Comparison of ENCODE assay signal across 21 cellular contexts in genomic region chr17:77257169-77257568, GRCh38.
A peak's percentile ranks its signal among the peaks of the same experiment; 100 is the strongest.
DNase-seq lines count a peak whose midpoint lies in the region; ATAC-seq, FAIRE-seq and TF ChIP-seq lines count a peak whose summit lies in the region.
"Had no signal": no experiment of that assay in that cellular context is flagged by ENCODE, and none has a peak within 500 bp of the region (broad histone marks: within the 10 kb centered on the region; RNA-seq: fewer than 3 reads in every experiment).

No MANE protein-coding gene starts in this region.

- intact Hi-C loops in IMR-90 (cut with micrococcal nuclease), result no loop called here

- no peak overlapping the region for H3K27ac ChIP-seq in HEK293 (ENCODE audit: extremely low read depth, low read depth, low read length)
- H3K27ac ChIP-seq in IMR-90 (ENCODE audit: insufficient read depth, low read length), result no peak overlapping the region
- H3K27ac ChIP-seq in H1 (ENCODE audit: low read depth, low read length), result no peak overlapping the region
- H3K27ac ChIP-seq: GM23248, HL-60 had no signal

- H3K4me2 ChIP-seq in IMR-90 (ENCODE audit: low read depth, low read length), result no peak overlapping the region
- no peak overlapping the region for H3K4me2 ChIP-seq in H1 (ENCODE audit: insufficient read depth in 1 of 2, low read depth in 2 of 2, low read length in 2 of 2)

- H2BK20ac ChIP-seq in IMR-90 (ENCODE audit: low read depth, low read length) (no peak overlapping the region), H1 (ENCODE audit: low read length) (no peak overlapping the region)

- TF ChIP-seq RAD21 in IMR-90 (IDR thresholded peaks at IDR 0.05; ENCODE audit: low read length), result no peak
- TF ChIP-seq RAD21 in H1 (IDR thresholded peaks at IDR 0.05 in 1 of 2, conservative IDR thresholded peaks at IDR 0.05 in 1 of 2; ENCODE audit: low read depth in 2 of 2, low read length in 2 of 2), result no peak

- peak overlapping the region; percentile 84 for H2AK5ac ChIP-seq in IMR-90 (ENCODE audit: low read depth, low read length)
- H2AK5ac ChIP-seq in H1 (ENCODE audit: low read depth, low read length), result peak overlapping the region; percentile 65; the same call in 1 of the 2 replicates

- H2BK5ac ChIP-seq in IMR-90 (ENCODE audit: low read depth, low read length, poor library complexity, severe bottlenecking), result no peak overlapping the region
- no peak overlapping the region for H2BK5ac ChIP-seq in H1 (ENCODE audit: low read depth, low read length)

- no peaks in the 10 kb centered on the region for H3K79me2 ChIP-seq in H1 (ENCODE audit: control insufficient read depth in 1 of 2, insufficient read depth in 2 of 2, low read length in 2 of 2)

- H3K27me3 ChIP-seq in IMR-90 (ENCODE audit: control insufficient read depth, insufficient read depth, low read length) (no peaks in the 10 kb centered on the region), H1 (replicated peaks in 1 of 4; ENCODE audit: control insufficient read depth in 3 of 4, extremely low read depth in 1 of 4, insufficient read depth in 3 of 4, low read length in 3 of 4) (no peaks in the 10 kb centered on the region)
- H3K27me3 ChIP-seq: BE2C had no signal

- H4K91ac ChIP-seq in IMR-90 (ENCODE audit: insufficient read depth, low read depth, low read length) (peak overlapping the region; percentile 50; the same call in 1 of the 2 replicates), H1 (replicated peaks; ENCODE audit: insufficient read length, low read length) (no peak overlapping the region)

- BruUV-seq in IMR-90 (replicated peaks; lab: Mats Ljungman, UMichigan), result no TSS peak

- H3K4me1 ChIP-seq in HEK293 (ENCODE audit: control insufficient read depth, insufficient read depth, low read length) (peaks cover 3% of the 10 kb centered on the region; the same call in 1 of the 2 replicates), IMR-90 (ENCODE audit: control insufficient read depth, insufficient read depth, low read length) (peaks cover 29% of the 10 kb centered on the region), H1 (replicated peaks in 1 of 4; ENCODE audit: control insufficient read depth in 3 of 4, insufficient read depth in 4 of 4, low read length in 3 of 4) (peaks cover 4 to 10% (median 5%) of the 10 kb centered on the region in 4 experiments; a peak in 6 of 7 replicates)

- H3K9ac ChIP-seq in IMR-90 (ENCODE audit: low read depth, low read length) (no peak overlapping the region), H1 (replicated peaks in 1 of 4; ENCODE audit: extremely low read depth in 1 of 4, low read depth in 3 of 4, low read length in 3 of 4) (no peak overlapping the region)
- H3K9ac ChIP-seq: GM23248 had no signal

- no peak for TF ChIP-seq POLR2A in IMR-90 (IDR thresholded peaks at IDR 0.05; ENCODE audit: low read depth, low read length)
- TF ChIP-seq POLR2A in H1 (IDR thresholded peaks at IDR 0.05; ENCODE audit: control extremely low read depth in 1 of 2, low read depth in 2 of 2, low read length in 2 of 2), result no peak

- H3K18ac ChIP-seq in IMR-90 (ENCODE audit: low read depth, low read length) (no peak overlapping the region), H1 (ENCODE audit: extremely low read depth, low read length) (no peak overlapping the region)

- H3K4me3 ChIP-seq in HEK293 (ENCODE audit: low read depth, low read length), result no peak overlapping the region
- no peak overlapping the region for H3K4me3 ChIP-seq in IMR-90 (ENCODE audit: insufficient read depth, low read depth, low read length)
- H3K4me3 ChIP-seq in H1 (ENCODE audit: extremely low read depth in 1 of 4, insufficient read depth in 2 of 4, low read depth in 3 of 4, low read length in 4 of 4), result no peak overlapping the region
- H3K4me3 ChIP-seq: GM23248 had no signal

- H2AFZ ChIP-seq in IMR-90 (replicated peaks; ENCODE audit: low read length, poor library complexity) (no peak overlapping the region), H1 (ENCODE audit: low read length) (no peak overlapping the region)
- H2AFZ ChIP-seq: GM23248 had no signal

- peak overlapping the region in 1 of 2 experiments; percentile 36; a peak in 1 of 4 replicates for H4K8ac ChIP-seq in IMR-90 (ENCODE audit: low read depth in 2 of 2, low read length in 2 of 2)
- H4K8ac ChIP-seq in H1 (ENCODE audit: extremely low read depth, insufficient read depth, low read length), result no peak overlapping the region

- no peak for TF ChIP-seq CTCF in HEK293 (tag by site-specific recombination; IDR thresholded peaks at IDR 0.05)
- TF ChIP-seq CTCF in IMR-90 (conservative IDR thresholded peaks at IDR 0.05; ENCODE audit: low read depth, low read length), result no peak
- no peak for TF ChIP-seq CTCF in H1 (IDR thresholded peaks at IDR 0.05; ENCODE audit: control extremely low read depth in 1 of 3, insufficient read depth in 1 of 3, low read depth in 1 of 3, low read length in 3 of 3)

- no peak overlapping the region for H2BK12ac ChIP-seq in H1 (ENCODE audit: low read depth, low read length)

- WGBS in IMR-90 (ENCODE audit: extremely low coverage in 2 of 2, insufficient read length in 1 of 2), 2 experiments, result 100% methylated on average over 1 of the region's 1 CpG
- WGBS in H1 (ENCODE audit: extremely low coverage in 1 of 2, insufficient coverage in 1 of 2, insufficient read length in 1 of 2, insufficient replicate concordance in 2 of 2, low coverage in 1 of 2, low lambda C conversion rate in 2 of 2, missing lambda C conversion rate in 1 of 2), 2 experiments, result 100% methylated on average over 1 of the region's 1 CpG

- in situ Hi-C loops in IMR-90 (cut with MboI; ENCODE audit: low sequenced_read_pairs), result no loop called here

- CTCF ChIA-PET in HEK293 (lab: Yijun Ruan, JAX) (interaction anchor here (0.5 to 1.4 kb wide), 3 partner anchors 16 to 88 kb away, joined by 4 read pairs; no protein-coding TSS in a partner anchor), IMR-90 (lab: Yijun Ruan, JAX) (no interaction called here), H1 (lab: Charles Lee; ENCODE audit: partially characterized antibody) (interaction anchor here (1.1 to 1.6 kb wide), 3 partner anchors 35 to 90 kb away, joined by 3 to 4 read pairs (median 3); no protein-coding TSS in a partner anchor)

- no peak overlapping the region for H2AK9ac ChIP-seq in IMR-90 (replicated peaks; ENCODE audit: low read depth, low read length, poor library complexity)

- TF ChIP-seq EP300 in H1 (IDR thresholded peaks at IDR 0.05; ENCODE audit: borderline replicate concordance in 1 of 2, low read depth in 2 of 2, low read length in 2 of 2), result no peak

- no peaks in the 10 kb centered on the region for H3K9me3 ChIP-seq in HEK293 (ENCODE audit: control insufficient read depth, insufficient read depth, low read depth, low read length)
- no peaks in the 10 kb centered on the region for H3K9me3 ChIP-seq in IMR-90 (ENCODE audit: control insufficient read depth, insufficient read depth, low read length)
- H3K9me3 ChIP-seq in H1 (ENCODE audit: insufficient read depth in 2 of 2, low read depth in 1 of 2, low read length in 1 of 2), result no peaks in the 10 kb centered on the region
- H3K9me3 ChIP-seq: BE2C had no signal

- peak overlapping the region; percentile 32; the same call in 1 of the 3 replicates for H2BK15ac ChIP-seq in IMR-90 (ENCODE audit: low read depth, low read length)
- H2BK15ac ChIP-seq in H1 (ENCODE audit: low read length), result no peak overlapping the region; the same call in 1 of the 2 replicates

- H2BK120ac ChIP-seq in IMR-90 (ENCODE audit: low read depth, low read length) (0 out of 2 replicates have a peak overlapping the region, but pooled peaks have one; percentile 73), H1 (replicated peaks; ENCODE audit: low read depth, low read length) (no peak overlapping the region)

- H4K20me1 ChIP-seq in IMR-90 (ENCODE audit: insufficient read depth, low read length), result no peaks in the 10 kb centered on the region
- no peaks in the 10 kb centered on the region for H4K20me1 ChIP-seq in H1 (replicated peaks in 1 of 2; ENCODE audit: control insufficient read depth in 1 of 2, insufficient read depth in 2 of 2, low read length in 2 of 2)

- peaks cover 17% of the 10 kb centered on the region for H3K9me1 ChIP-seq in IMR-90 (ENCODE audit: insufficient read depth, low read length)

- no peak overlapping the region for H3K14ac ChIP-seq in IMR-90 (replicated peaks; ENCODE audit: low read depth, low read length)
- no peak overlapping the region for H3K14ac ChIP-seq in H1 (ENCODE audit: insufficient read length)

- H3K79me1 ChIP-seq in IMR-90 (ENCODE audit: low read depth in 1 of 2, low read length in 2 of 2) (peaks cover 3% of the 10 kb centered on the region in 2 experiments; a peak in 2 of 4 replicates), H1 (ENCODE audit: low read depth, low read length) (no peaks in the 10 kb centered on the region)

- H3K36me3 ChIP-seq in HEK293 (ENCODE audit: control insufficient read depth in 2 of 2, insufficient read depth in 1 of 2, low read length in 2 of 2) (no peaks in the 10 kb centered on the region), IMR-90 (ENCODE audit: control insufficient read depth, insufficient read depth, low read length) (no peaks in the 10 kb centered on the region), H1 (ENCODE audit: control insufficient read depth in 2 of 4, insufficient read depth in 4 of 4, low read length in 3 of 4) (no peaks in the 10 kb centered on the region)
- H3K36me3 ChIP-seq: BE2C had no signal

- dilution Hi-C loops in IMR-90 (cut with HindIII; ENCODE audit: low sequenced_read_pairs, unreplicated experiment), result no loop called here

- no peak for DNase-seq in IMR-90
- DNase-seq in H1 (ENCODE audit: low read depth in 1 of 2, low spot score in 2 of 2), result no peak
- DNase-seq in middle frontal gyrus (ENCODE audit: extremely low spot score, low spot score), result no peak
- no peak for DNase-seq in stimulated activated CD4-positive, alpha-beta T cell treated with anti-CD3 and anti-CD28 coated beads, Interleukin-2, amount 100 ng/mL, for 48 hours
- DNase-seq in activated effector memory CD4-positive, alpha-beta T cell treated with anti-CD3 and anti-CD28 coated beads, Interleukin-2, amount 50 U/mL, for 16 hours, result no peak
- DNase-seq: BE2C; C1 segment of cervical spinal cord; CD4-positive, CD25-positive, alpha-beta regulatory T cell; CD8-positive, alpha-beta memory T cell; COR-L47; GM23248; HCEC 1CT; HFFc6 had no signal

- no peak for ATAC-seq in IMR-90 (ENCODE audit: low read depth)

- H3K23ac ChIP-seq in IMR-90 (ENCODE audit: low read depth, low read length), result no peak overlapping the region
- no peak overlapping the region for H3K23ac ChIP-seq in H1 (ENCODE audit: insufficient read length)

- peaks cover 5% of the 10 kb centered on the region; the same call in 1 of the 2 replicates for H3K23me2 ChIP-seq in H1 (ENCODE audit: low read depth, low read length)

- H3K56ac ChIP-seq in IMR-90 (ENCODE audit: extremely low read depth, insufficient read depth, low read length) (no peak overlapping the region), H1 (replicated peaks; ENCODE audit: insufficient read length, low read depth, low read length) (no peak overlapping the region)

- H4K5ac ChIP-seq in IMR-90 (ENCODE audit: low read depth, low read length), result no peak overlapping the region
- H4K5ac ChIP-seq in H1 (ENCODE audit: insufficient read length, low read depth, low read length), result no peak overlapping the region

- FAIRE-seq in H1 (lab: Jason Lieb, UNC), result no peak
- FAIRE-seq: A204.1, D721Med, G401.6, GM12891, GM18507, H54 had no signal

- H3K4ac ChIP-seq in IMR-90 (ENCODE audit: low read depth, low read length), result peak overlapping the region; percentile 26; the same call in 1 of the 2 replicates
- no peak overlapping the region for H3K4ac ChIP-seq in H1 (replicated peaks; ENCODE audit: insufficient read length, low read depth, low read length)

- POLR2A ChIA-PET in HEK293 (lab: Yijun Ruan, JAX), result no interaction called here
- POLR2A ChIA-PET in IMR-90 (lab: Charles Lee; ENCODE audit: unreplicated experiment), result no interaction called here
- POLR2A ChIA-PET in H1 (lab: Charles Lee; ENCODE audit: partially characterized antibody), result no interaction called here
